Comparison of ENCODE assay signal across 5 cellular contexts in genomic region chr19:46556471-46556870, GRCh38. TPM values are rescaled to one million over a fixed set of nuclear protein-coding genes. Genes with fewer than 3 reads are reported as not detected.
DNase-seq lines count a peak whose midpoint lies in the region; ATAC-seq, FAIRE-seq and TF ChIP-seq lines count a peak whose summit lies in the region.
"Not testable (repeated sequence)": the region's sequence is repeated elsewhere in the genome, so short reads cannot be mapped to it uniquely, and the experiment has no call there.

No MANE protein-coding gene starts in this region.

- FAIRE-seq in A549 (lab: Jason Lieb, UNC) = not testable (repeated sequence)
- FAIRE-seq in islet of Langerhans (lab: Jason Lieb, UNC) = peak; percentile 9

- TF ChIP-seq EP300 in A549 (IDR thresholded peaks at IDR 0.05) = not testable (repeated sequence)

- not testable (repeated sequence) for H3K36me3 Mint-ChIP-seq in CD14-positive monocyte

- peak overlapping the region in 4 of 7 donors; percentile 7 to 80 (median 45) for H3K27ac Mint-ChIP-seq in CD14-positive monocyte

- not testable (repeated sequence) for H3K36me3 ChIP-seq in HEK293 (ENCODE audit: control insufficient read depth in 2 of 2, insufficient read depth in 1 of 2, low read length in 2 of 2)

- H3K4me3 Mint-ChIP-seq in CD14-positive monocyte = not testable (repeated sequence)

- H3K4me1 ChIP-seq in A549; HEK293 (ENCODE audit: control insufficient read depth, insufficient read depth, low read length): not testable (repeated sequence)

- H3K27ac ChIP-seq in A549; HEK293 (ENCODE audit: extremely low read depth, low read depth, low read length): not testable (repeated sequence)

- not testable (repeated sequence) for ATAC-seq in A549, left lobe of liver

- POLR2A ChIA-PET in A549 (lab: Yijun Ruan, JAX) = not testable (repeated sequence)
- POLR2A ChIA-PET in HEK293 (lab: Yijun Ruan, JAX) = interaction anchor here (0.6 kb wide), 1 partner anchor 72 kb away, joined by 3 read pairs; no protein-coding TSS in a partner anchor

- not testable (repeated sequence) for H3K9me3 Mint-ChIP-seq in CD14-positive monocyte

- H3K4me1 Mint-ChIP-seq in CD14-positive monocyte = peaks cover 25% of the 10 kb centered on the region

- H3K4me2 ChIP-seq in A549 = not testable (repeated sequence)

- TF ChIP-seq POLR2A in A549 (IDR thresholded peaks at IDR 0.05; ENCODE audit: low read length) = not testable (repeated sequence)

- H3K27me3 Mint-ChIP-seq in CD14-positive monocyte (ENCODE audit: low read depth in 3 of 3) = not testable (repeated sequence)

- peaks cover 23% of the 10 kb centered on the region for H3K9me3 ChIP-seq in A549
- H3K9me3 ChIP-seq in HEK293 (ENCODE audit: control insufficient read depth, insufficient read depth, low read depth, low read length) = not testable (repeated sequence)

- intact Hi-C loops in CD14-positive monocyte (cut with micrococcal nuclease) = loop anchor here in 1 of 2 donors (10.0 kb wide), 1 partner anchor 48 kb away; the partner anchor contains the start of gene CALM3

- 39% methylated on average over 5 of the region's 5 CpGs for WGBS in A549 (ENCODE audit: missing lambda C conversion rate)

- DNase-seq in A549 (ENCODE audit: low read depth in 1 of 2, low spot score in 1 of 2); CD14-positive monocyte (ENCODE audit: low spot score): not testable (repeated sequence)
- peak; percentile 2 for DNase-seq in left lobe of liver (ENCODE audit: low spot score)

- H3K4me3 ChIP-seq in A549; HEK293 (ENCODE audit: low read depth, low read length): not testable (repeated sequence)

- not testable (repeated sequence) for TF ChIP-seq CTCF in A549 (IDR thresholded peaks at IDR 0.05); CD14-positive monocyte (IDR thresholded peaks at IDR 0.05); HEK293 (tag by site-specific recombination; IDR thresholded peaks at IDR 0.05)

- CTCF ChIA-PET in A549 (lab: Yijun Ruan, JAX) = interaction anchor here (1.0 to 43.4 kb wide), 7 partner anchors 11 to 106 kb away, joined by 3 to 1052 read pairs (median 6); no protein-coding TSS in a partner anchor
- CTCF ChIA-PET in HEK293 (lab: Yijun Ruan, JAX) = interaction anchor here (0.9 to 4.7 kb wide), 7 partner anchors 11 to 154 kb away, joined by 3 to 27 read pairs (median 6); no protein-coding TSS in a partner anchor

- not testable (repeated sequence) for TF ChIP-seq RAD21 in A549 (conservative IDR thresholded peaks at IDR 0.05 in 1 of 2, IDR thresholded peaks at IDR 0.05 in 1 of 2)

TF ChIP-seq in A549, 52 proteins besides CTCF, POLR2A, EP300 and RAD21:
- TF ChIP-seq ZC3H11A (IDR thresholded peaks at IDR 0.05) (peak; percentile 96), MAFK (IDR thresholded peaks at IDR 0.05; ENCODE audit: partially characterized antibody) (peak; percentile 36)

TF ChIP-seq in HEK293, 187 proteins besides CTCF, POLR2A, EP300 and RAD21:
- TF ChIP-seq ZNF394 (tag by site-specific recombination; IDR thresholded peaks at IDR 0.05; ENCODE audit: borderline replicate concordance) (peak; percentile 72; the same call in 1 of the 2 replicates), ZBTB11 (tag by site-specific recombination; conservative IDR thresholded peaks at IDR 0.05; ENCODE audit: low read depth) (peak; percentile 47), ZBTB8A (tag by site-specific recombination; IDR thresholded peaks at IDR 0.05) (0 out of 2 replicates have a peak, but pooled peaks have one; percentile 27), ZNF426 (tag by site-specific recombination; IDR thresholded peaks at IDR 0.05) (peak; percentile 46), ZXDB (tag by site-specific recombination; IDR thresholded peaks at IDR 0.05) (0 out of 2 replicates have a peak, but pooled peaks have one; percentile 31), ZNF140 (tag by site-specific recombination; IDR thresholded peaks at IDR 0.05) (peak; percentile 18; the same call in 1 of the 2 replicates), ZNF623 (tag by site-specific recombination; IDR thresholded peaks at IDR 0.05) (peak; percentile 57), ZNF555 (tag by site-specific recombination; conservative IDR thresholded peaks at IDR 0.05) (peak; percentile 43), ZNF558 (tag by site-specific recombination; IDR thresholded peaks at IDR 0.05) (0 out of 2 replicates have a peak, but pooled peaks have one; percentile 44)
- TF ChIP-seq, protein P1, sequence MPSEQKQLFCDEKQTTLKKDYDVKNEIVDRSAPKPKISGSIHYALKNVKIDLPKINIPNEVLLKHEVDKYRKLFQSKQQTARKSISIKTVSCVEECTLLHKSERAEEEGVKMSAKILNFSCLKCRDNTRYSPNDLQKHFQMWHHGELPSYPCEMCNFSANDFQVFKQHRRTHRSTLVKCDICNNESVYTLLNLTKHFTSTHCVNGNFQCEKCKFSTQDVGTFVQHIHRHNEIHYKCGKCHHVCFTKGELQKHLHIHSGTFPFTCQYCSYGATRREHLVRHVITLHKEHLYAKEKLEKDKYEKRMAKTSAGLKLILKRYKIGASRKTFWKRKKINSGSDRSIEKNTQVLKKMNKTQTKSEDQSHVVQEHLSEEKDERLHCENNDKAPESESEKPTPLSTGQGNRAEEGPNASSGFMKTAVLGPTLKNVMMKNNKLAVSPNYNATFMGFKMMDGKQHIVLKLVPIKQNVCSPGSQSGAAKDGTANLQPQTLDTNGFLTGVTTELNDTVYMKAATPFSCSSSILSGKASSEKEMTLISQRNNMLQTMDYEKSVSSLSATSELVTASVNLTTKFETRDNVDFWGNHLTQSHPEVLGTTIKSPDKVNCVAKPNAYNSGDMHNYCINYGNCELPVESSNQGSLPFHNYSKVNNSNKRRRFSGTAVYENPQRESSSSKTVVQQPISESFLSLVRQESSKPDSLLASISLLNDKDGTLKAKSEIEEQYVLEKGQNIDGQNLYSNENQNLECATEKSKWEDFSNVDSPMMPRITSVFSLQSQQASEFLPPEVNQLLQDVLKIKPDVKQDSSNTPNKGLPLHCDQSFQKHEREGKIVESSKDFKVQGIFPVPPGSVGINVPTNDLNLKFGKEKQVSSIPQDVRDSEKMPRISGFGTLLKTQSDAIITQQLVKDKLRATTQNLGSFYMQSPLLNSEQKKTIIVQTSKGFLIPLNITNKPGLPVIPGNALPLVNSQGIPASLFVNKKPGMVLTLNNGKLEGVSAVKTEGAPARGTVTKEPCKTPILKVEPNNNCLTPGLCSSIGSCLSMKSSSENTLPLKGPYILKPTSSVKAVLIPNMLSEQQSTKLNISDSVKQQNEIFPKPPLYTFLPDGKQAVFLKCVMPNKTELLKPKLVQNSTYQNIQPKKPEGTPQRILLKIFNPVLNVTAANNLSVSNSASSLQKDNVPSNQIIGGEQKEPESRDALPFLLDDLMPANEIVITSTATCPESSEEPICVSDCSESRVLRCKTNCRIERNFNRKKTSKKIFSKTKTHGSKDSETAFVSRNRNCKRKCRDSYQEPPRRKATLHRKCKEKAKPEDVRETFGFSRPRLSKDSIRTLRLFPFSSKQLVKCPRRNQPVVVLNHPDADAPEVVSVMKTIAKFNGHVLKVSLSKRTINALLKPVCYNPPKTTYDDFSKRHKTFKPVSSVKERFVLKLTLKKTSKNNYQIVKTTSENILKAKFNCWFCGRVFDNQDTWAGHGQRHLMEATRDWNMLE (tag by site-specific recombination; conservative IDR thresholded peaks at IDR 0.05; ENCODE audit: low read depth) = peak; percentile 67

RNA-seq across cellular contexts. Expression of gene CALM3, which starts 44.7 kb away (rescaled TPM):
- polyA plus RNA-seq in A549 (2011; rRNA removed) (321 and 548 TPM in 2 replicates), A549 (2017; fragmentation: RNase III; extraction: RNeasy Plus Mini Kit Qiagen cat#74134 plus additional on column Dnase treatment) (303 to 327 TPM (median 313 TPM) in 3 replicates), CD14-positive monocyte (100 to 1,000 TPM; 165 to 177 TPM)
- 348 and 411 TPM in 2 replicates for polyA plus RNA-seq in A549 (2012; cell fraction: cytosol; rRNA removed)
- polyA plus RNA-seq in A549 (2012; cell fraction: nucleus; rRNA removed) = 212 and 267 TPM in 2 replicates
- polyA minus RNA-seq in A549 (2011; rRNA and poly(A)+ RNA removed) = 142 and 171 TPM in 2 replicates
- total RNA-seq in left lobe of liver = 89.6 TPM
